8 cellular contexts compared by ENCODE assay signal in genomic region chrX:115968436-115969252, GRCh38.
DNase-seq lines count a peak whose midpoint lies in the region; ATAC-seq, FAIRE-seq and TF ChIP-seq lines count a peak whose summit lies in the region.

No MANE protein-coding gene starts in this region.

- in situ Hi-C loops in HAP-1 (cut with MboI; ENCODE audit: low sequenced_read_pairs) = no loop called here

- H3K9me3 ChIP-seq in HAP-1 = no peaks in the 10 kb centered on the region; the same call in 1 of the 2 replicates

- peak overlapping the region; percentile 50 for H3K27ac ChIP-seq in VCaP

- no peaks in the 10 kb centered on the region for H3K27me3 ChIP-seq in HAP-1 (ENCODE audit: low read depth)

- intact Hi-C loops in left ventricle myocardium superior (cut with micrococcal nuclease) = no loop called here

- DNase-seq in HAP-1 (ENCODE audit: low spot score in 2 of 2) (peak; percentile 91), NCI-H1092 treated with DMSO at 0.1 percent for 48 hours (lab: John Stamatoyannopoulos, UW) (peak; percentile 62), left ventricle myocardium superior (peak; percentile 67), putamen (ENCODE audit: low spot score) (peak; percentile 70), epidermal melanocyte (ENCODE audit: insufficient read length, low spot score) (no peak), NCI-H187 (lab: John Stamatoyannopoulos, UW) (no peak)

- peak; percentile 97 for FAIRE-seq in G401.6 (lab: Jason Lieb, UNC)

- TF ChIP-seq CTCF in VCaP (conservative IDR thresholded peaks at IDR 0.05) = 0 out of 2 replicates have a peak, but pooled peaks have one; percentile 6

- H3K4me1 ChIP-seq in HAP-1 = peaks cover 9% of the 10 kb centered on the region; the same call in 1 of the 2 replicates

- H3K36me3 ChIP-seq in HAP-1 (replicated peaks) = no peaks in the 10 kb centered on the region; the same call in 1 of the 2 replicates

- ATAC-seq in left ventricle myocardium superior = peak; percentile 94

- H3K4me3 ChIP-seq in HAP-1 = peak overlapping the region; percentile 88

Comparison
In these comparisons a context has a peak if more than half of its experiments do, and no peak if none do; other contexts are left out.
1. DNase-seq: peak in HAP-1 (2 of 2), NCI-H1092 treated with DMSO at 0.1 percent for 48 hours (single experiment), left ventricle myocardium superior (single experiment) and putamen (single experiment); none in epidermal melanocyte (single experiment) and NCI-H187 (0 of 2).